ENCODE assay signal across 8 cellular contexts in the genomic region with DNA sequence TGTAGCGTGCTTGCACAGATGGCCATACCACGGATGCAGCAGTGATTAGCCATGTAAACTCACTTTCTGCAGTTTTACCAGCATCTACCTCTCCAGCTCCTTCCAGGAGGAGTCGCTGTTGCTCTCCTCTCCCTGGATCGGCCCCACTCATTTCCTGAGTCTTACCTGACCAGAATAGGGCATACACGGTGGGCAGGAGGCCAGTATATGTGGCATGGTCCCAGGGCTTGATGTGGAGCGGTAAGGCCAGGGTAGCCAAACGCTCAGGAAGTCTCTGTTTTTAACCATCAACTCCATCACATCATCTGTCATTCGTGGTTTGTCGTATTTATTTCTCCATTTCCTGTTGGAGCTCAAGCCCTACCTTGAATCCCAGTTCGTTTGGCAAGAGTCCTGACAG.
DNase-seq lines count a peak whose midpoint lies in the region; ATAC-seq and TF ChIP-seq lines count a peak whose summit lies in the region.

No MANE protein-coding gene starts in this region.

- TF ChIP-seq POLR2A in right lobe of liver (IDR thresholded peaks at IDR 0.05) = no peak

- no peaks in the 10 kb centered on the region for H3K27me3 ChIP-seq in ascending aorta
- no peaks in the 10 kb centered on the region for H3K27me3 ChIP-seq in right lobe of liver

- H3K27ac ChIP-seq in ascending aorta = no peak overlapping the region
- no peak overlapping the region for H3K27ac ChIP-seq in right lobe of liver

- no peaks in the 10 kb centered on the region for H3K36me3 ChIP-seq in ascending aorta
- no peaks in the 10 kb centered on the region for H3K36me3 ChIP-seq in right lobe of liver

- H3K4me1 ChIP-seq in ascending aorta (no peaks in the 10 kb centered on the region), right lobe of liver (no peaks in the 10 kb centered on the region)

- ATAC-seq in right lobe of liver = peak in 2 of 4 donors; percentile 35 to 37
- ATAC-seq in HG03097 (IDR thresholded peaks at IDR 0.05; ENCODE audit: low FRiP score, unreplicated experiment) = no peak

- peak; percentile 0 to 6 for DNase-seq in NOMO-1 (lab: John Stamatoyannopoulos, UW; ENCODE audit: unreplicated experiment in 2 of 2)
- no peak for DNase-seq in NOMO-1 treated with dmso at 0.1 percent for 144 hours (lab: John Stamatoyannopoulos, UW; ENCODE audit: unreplicated experiment)
- DNase-seq in LHCN-M2 (ENCODE audit: low read depth) = peak; percentile 37
- DNase-seq in ascending aorta (ENCODE audit: low spot score in 2 of 2) = no peak
- DNase-seq in right lobe of liver = no peak
- DNase-seq in hepatic stellate cell (ENCODE audit: low spot score) = no peak
- DNase-seq in mesenteric fat pad (ENCODE audit: low spot score) = no peak

- 35% methylated on average over 9 of the region's 10 CpGs for WGBS in right lobe of liver (ENCODE audit: insufficient coverage, low coverage, low lambda C conversion rate, missing lambda C conversion rate)

- H3K9me3 ChIP-seq in ascending aorta = no peaks in the 10 kb centered on the region
- no peaks in the 10 kb centered on the region for H3K9me3 ChIP-seq in right lobe of liver

- intact Hi-C loops in ascending aorta (cut with DNase I) (loop anchor here (5.0 to 10.0 kb wide), 3 partner anchors 106 to 1199 kb away; a partner anchor contains a TSS), right lobe of liver (cut with DNase I) (loop anchor here in 1 of 2 donors (10.0 kb wide), 1 partner anchor 1206 kb away; no protein-coding TSS in a partner anchor)

- H3K4me3 ChIP-seq in ascending aorta (no peak overlapping the region), right lobe of liver (no peak overlapping the region)

- TF ChIP-seq CTCF in ascending aorta (IDR thresholded peaks at IDR 0.05) (peak; percentile 39 to 56 (median 51)), right lobe of liver (IDR thresholded peaks at IDR 0.05) (peak; percentile 20 to 37 (median 36))

Comparison
In these comparisons a context has a peak if more than half of its experiments do, and no peak if none do; other contexts are left out.
1. DNase-seq: peak in NOMO-1 (2 of 2) and LHCN-M2 (single experiment); none in NOMO-1 treated with dmso at 0.1 percent for 144 hours (single experiment), ascending aorta (0 of 2), right lobe of liver (0 of 3), hepatic stellate cell (single experiment) and mesenteric fat pad (single experiment).